Comparison of ENCODE assay signal across 1 cellular context in the genomic region with DNA sequence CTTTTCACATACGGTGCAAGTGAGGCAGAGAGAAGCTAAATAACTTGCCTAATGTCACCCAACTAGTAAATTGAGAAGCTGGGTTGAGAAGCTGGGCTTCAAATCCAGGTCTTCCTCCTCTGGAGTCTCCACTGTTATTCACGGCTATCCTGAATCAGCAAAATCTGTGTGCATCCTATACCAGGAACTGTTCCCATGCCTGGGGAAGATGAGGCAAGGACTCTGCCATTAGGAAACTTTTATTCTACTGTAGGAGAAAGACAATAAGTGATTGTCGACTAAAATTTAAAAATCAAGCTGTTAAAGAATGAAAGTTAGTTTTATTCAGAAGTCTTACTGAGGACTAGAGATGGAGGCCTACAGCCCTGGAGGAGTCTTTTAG.
TF ChIP-seq lines count a peak whose summit lies in the region.

No MANE protein-coding gene starts in this region.

TF ChIP-seq in HepG2, 621 proteins besides CTCF, POLR2A, EP300 and RAD21 (continued from another document):
- TF ChIP-seq, protein P1, sequence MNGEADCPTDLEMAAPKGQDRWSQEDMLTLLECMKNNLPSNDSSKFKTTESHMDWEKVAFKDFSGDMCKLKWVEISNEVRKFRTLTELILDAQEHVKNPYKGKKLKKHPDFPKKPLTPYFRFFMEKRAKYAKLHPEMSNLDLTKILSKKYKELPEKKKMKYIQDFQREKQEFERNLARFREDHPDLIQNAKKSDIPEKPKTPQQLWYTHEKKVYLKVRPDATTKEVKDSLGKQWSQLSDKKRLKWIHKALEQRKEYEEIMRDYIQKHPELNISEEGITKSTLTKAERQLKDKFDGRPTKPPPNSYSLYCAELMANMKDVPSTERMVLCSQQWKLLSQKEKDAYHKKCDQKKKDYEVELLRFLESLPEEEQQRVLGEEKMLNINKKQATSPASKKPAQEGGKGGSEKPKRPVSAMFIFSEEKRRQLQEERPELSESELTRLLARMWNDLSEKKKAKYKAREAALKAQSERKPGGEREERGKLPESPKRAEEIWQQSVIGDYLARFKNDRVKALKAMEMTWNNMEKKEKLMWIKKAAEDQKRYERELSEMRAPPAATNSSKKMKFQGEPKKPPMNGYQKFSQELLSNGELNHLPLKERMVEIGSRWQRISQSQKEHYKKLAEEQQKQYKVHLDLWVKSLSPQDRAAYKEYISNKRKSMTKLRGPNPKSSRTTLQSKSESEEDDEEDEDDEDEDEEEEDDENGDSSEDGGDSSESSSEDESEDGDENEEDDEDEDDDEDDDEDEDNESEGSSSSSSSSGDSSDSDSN (CRISPR knock-in tag; IDR thresholded peaks at IDR 0.05): no peak
- TF ChIP-seq, protein P2, sequence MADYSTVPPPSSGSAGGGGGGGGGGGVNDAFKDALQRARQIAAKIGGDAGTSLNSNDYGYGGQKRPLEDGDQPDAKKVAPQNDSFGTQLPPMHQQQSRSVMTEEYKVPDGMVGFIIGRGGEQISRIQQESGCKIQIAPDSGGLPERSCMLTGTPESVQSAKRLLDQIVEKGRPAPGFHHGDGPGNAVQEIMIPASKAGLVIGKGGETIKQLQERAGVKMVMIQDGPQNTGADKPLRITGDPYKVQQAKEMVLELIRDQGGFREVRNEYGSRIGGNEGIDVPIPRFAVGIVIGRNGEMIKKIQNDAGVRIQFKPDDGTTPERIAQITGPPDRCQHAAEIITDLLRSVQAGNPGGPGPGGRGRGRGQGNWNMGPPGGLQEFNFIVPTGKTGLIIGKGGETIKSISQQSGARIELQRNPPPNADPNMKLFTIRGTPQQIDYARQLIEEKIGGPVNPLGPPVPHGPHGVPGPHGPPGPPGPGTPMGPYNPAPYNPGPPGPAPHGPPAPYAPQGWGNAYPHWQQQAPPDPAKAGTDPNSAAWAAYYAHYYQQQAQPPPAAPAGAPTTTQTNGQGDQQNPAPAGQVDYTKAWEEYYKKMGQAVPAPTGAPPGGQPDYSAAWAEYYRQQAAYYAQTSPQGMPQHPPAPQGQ (CRISPR knock-in tag; IDR thresholded peaks at IDR 0.05; ENCODE audit: borderline replicate concordance): no peak
- TF ChIP-seq, protein P3, sequence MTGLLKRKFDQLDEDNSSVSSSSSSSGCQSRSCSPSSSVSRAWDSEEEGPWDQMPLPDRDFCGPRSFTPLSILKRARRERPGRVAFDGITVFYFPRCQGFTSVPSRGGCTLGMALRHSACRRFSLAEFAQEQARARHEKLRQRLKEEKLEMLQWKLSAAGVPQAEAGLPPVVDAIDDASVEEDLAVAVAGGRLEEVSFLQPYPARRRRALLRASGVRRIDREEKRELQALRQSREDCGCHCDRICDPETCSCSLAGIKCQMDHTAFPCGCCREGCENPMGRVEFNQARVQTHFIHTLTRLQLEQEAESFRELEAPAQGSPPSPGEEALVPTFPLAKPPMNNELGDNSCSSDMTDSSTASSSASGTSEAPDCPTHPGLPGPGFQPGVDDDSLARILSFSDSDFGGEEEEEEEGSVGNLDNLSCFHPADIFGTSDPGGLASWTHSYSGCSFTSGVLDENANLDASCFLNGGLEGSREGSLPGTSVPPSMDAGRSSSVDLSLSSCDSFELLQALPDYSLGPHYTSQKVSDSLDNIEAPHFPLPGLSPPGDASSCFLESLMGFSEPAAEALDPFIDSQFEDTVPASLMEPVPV (CRISPR knock-in tag; IDR thresholded peaks at IDR 0.05): no peak
- no peak for TF ChIP-seq ZNF720 (CRISPR knock-in tag; IDR thresholded peaks at IDR 0.05)
